In genomic region chr2:241094924-241095420, GRCh38 we compare ENCODE assay signal across 19 cellular contexts. TPM values are rescaled to one million over a fixed set of nuclear protein-coding genes. Genes with fewer than 3 reads are reported as not detected.
DNase-seq lines count a peak whose midpoint lies in the region; ATAC-seq and TF ChIP-seq lines count a peak whose summit lies in the region.
"Had no signal": no experiment of that assay in that cellular context is flagged by ENCODE, and none has a peak within 500 bp of the region (broad histone marks: within the 10 kb centered on the region; RNA-seq: fewer than 3 reads in every experiment).

No MANE protein-coding gene starts in this region.

- peak overlapping the region; percentile 27 for H3K4me3 ChIP-seq in CD8-positive, alpha-beta T cell (ENCODE audit: low read depth, low read length)
- H3K4me3 ChIP-seq in naive thymus-derived CD4-positive, alpha-beta T cell (ENCODE audit: low read length), result peak overlapping the region; percentile 15
- H3K4me3 ChIP-seq: pancreas, Peyer's patch, SK-N-MC had no signal

- no peaks in the 10 kb centered on the region for H3K27me3 ChIP-seq in CD8-positive, alpha-beta T cell (ENCODE audit: insufficient read depth, low read length)
- H3K27me3 ChIP-seq in naive thymus-derived CD4-positive, alpha-beta T cell (ENCODE audit: control insufficient read depth in 2 of 2, insufficient read depth in 2 of 2, low read length in 2 of 2), result no peaks in the 10 kb centered on the region
- H3K27me3 ChIP-seq: pancreas, Peyer's patch had no signal

- TF ChIP-seq CTCF in CD8-positive, alpha-beta T cell (IDR thresholded peaks at IDR 0.05), result no peak

- peaks cover 71% of the 10 kb centered on the region for H3K36me3 ChIP-seq in CD8-positive, alpha-beta T cell (ENCODE audit: insufficient read depth, low read length)
- peaks cover 12 to 81% (median 35%) of the 10 kb centered on the region in 3 experiments for H3K36me3 ChIP-seq in naive thymus-derived CD4-positive, alpha-beta T cell (ENCODE audit: control insufficient read depth in 2 of 3, insufficient read depth in 3 of 3, low read length in 3 of 3)

- no peak for DNase-seq in activated CD4-positive, alpha-beta T cell treated with anti-CD3 and anti-CD28 coated beads, Interleukin-2, amount 10 ng/mL, durations not matched to agents 24 days and 14 days
- no peak for DNase-seq in activated CD4-positive, alpha-beta T cell treated with anti-CD3 and anti-CD28 coated beads for 36 hours
- DNase-seq in CD8-positive, alpha-beta T cell, result no peak
- no peak for DNase-seq in naive thymus-derived CD4-positive, alpha-beta T cell
- DNase-seq in CD1c-positive myeloid dendritic cell (ENCODE audit: extremely low spot score) (no peak), NCI-H82 (lab: John Stamatoyannopoulos, UW) (no peak)
- DNase-seq: 8988T; activated T-cell treated with anti-CD3 and anti-CD28 coated beads, Interleukin-2, amount 50 U/mL, for 48 hours; amniotic stem cell; effector CD8-positive, alpha-beta T cell; left ventricle myocardium superior; NCI-H146; pancreas; substantia nigra; T1000 had no signal

- POLR2A ChIA-PET in activated CD4-positive, alpha-beta T cell treated with anti-CD3 and anti-CD28 coated beads for 36 hours (lab: Charles Lee), result no interaction called here
- POLR2A ChIA-PET in CD8-positive, alpha-beta T cell (lab: Charles Lee), result interaction anchor here (0.6 to 7.3 kb wide), 8 partner anchors 10 to 86 kb away, joined by 3 to 139 read pairs (median 6); partner anchors contain the start of genes PASK and PPP1R7
- POLR2A ChIA-PET in naive thymus-derived CD4-positive, alpha-beta T cell (lab: Charles Lee), result interaction anchor here (0.7 to 7.1 kb wide), 11 partner anchors 8 to 196 kb away, joined by 3 to 145 read pairs (median 4); partner anchors contain the start of genes MTERF4, PASK and PPP1R7

- no peaks in the 10 kb centered on the region for H3K9me3 ChIP-seq in CD8-positive, alpha-beta T cell (ENCODE audit: low read length)
- no peaks in the 10 kb centered on the region for H3K9me3 ChIP-seq in naive thymus-derived CD4-positive, alpha-beta T cell (ENCODE audit: control insufficient read depth in 2 of 3, low read length in 3 of 3)
- H3K9me3 ChIP-seq: pancreas, Peyer's patch had no signal

- peaks cover 29% of the 10 kb centered on the region for H3K4me1 Mint-ChIP-seq in activated CD4-positive, alpha-beta T cell treated with anti-CD3 and anti-CD28 coated beads, Interleukin-2, amount 10 ng/mL, durations not matched to agents 24 days and 14 days
- peaks cover 53% of the 10 kb centered on the region for H3K4me1 Mint-ChIP-seq in activated CD4-positive, alpha-beta T cell treated with anti-CD3 and anti-CD28 coated beads for 36 hours
- H3K4me1 Mint-ChIP-seq in CD8-positive, alpha-beta T cell (ENCODE audit: low read depth), result peaks cover 80% of the 10 kb centered on the region
- H3K4me1 Mint-ChIP-seq in activated T-helper 17 cell treated with anti-CD3 and anti-CD28 coated beads, Interleukin-2, amount 50 U/mL, for 72 hours, result peaks cover 42% of the 10 kb centered on the region
- H3K4me1 Mint-ChIP-seq in naive thymus-derived CD4-positive, alpha-beta T cell, result peaks cover 40 to 85% (median 78%) of the 10 kb centered on the region in 7 donors

- peak overlapping the region; percentile 52 for H3K27ac Mint-ChIP-seq in activated CD4-positive, alpha-beta T cell treated with anti-CD3 and anti-CD28 coated beads, Interleukin-2, amount 10 ng/mL, durations not matched to agents 24 days and 14 days
- H3K27ac Mint-ChIP-seq in activated CD4-positive, alpha-beta T cell treated with anti-CD3 and anti-CD28 coated beads for 36 hours, result no peak overlapping the region
- peak overlapping the region; percentile 95 for H3K27ac Mint-ChIP-seq in CD8-positive, alpha-beta T cell
- H3K27ac Mint-ChIP-seq in activated T-helper 17 cell treated with anti-CD3 and anti-CD28 coated beads, Interleukin-2, amount 50 U/mL, for 72 hours, result peak overlapping the region; percentile 96
- H3K27ac Mint-ChIP-seq in naive thymus-derived CD4-positive, alpha-beta T cell, result peak overlapping the region; percentile 38 to 99 (median 91)

- H3K36me3 Mint-ChIP-seq in activated CD4-positive, alpha-beta T cell treated with anti-CD3 and anti-CD28 coated beads, Interleukin-2, amount 10 ng/mL, durations not matched to agents 24 days and 14 days (ENCODE audit: low read depth), result peaks cover 58% of the 10 kb centered on the region
- peaks cover 64% of the 10 kb centered on the region for H3K36me3 Mint-ChIP-seq in activated CD4-positive, alpha-beta T cell treated with anti-CD3 and anti-CD28 coated beads for 36 hours (ENCODE audit: low read depth)
- H3K36me3 Mint-ChIP-seq in CD8-positive, alpha-beta T cell, result peaks cover 85% of the 10 kb centered on the region
- H3K36me3 Mint-ChIP-seq in activated T-helper 17 cell treated with anti-CD3 and anti-CD28 coated beads, Interleukin-2, amount 50 U/mL, for 72 hours (ENCODE audit: low read depth), result peaks cover 95% of the 10 kb centered on the region
- H3K36me3 Mint-ChIP-seq in naive thymus-derived CD4-positive, alpha-beta T cell, result peaks cover 20 to 80% (median 40%) of the 10 kb centered on the region in 5 donors

- no peak overlapping the region for H3K4me3 Mint-ChIP-seq in activated CD4-positive, alpha-beta T cell treated with anti-CD3 and anti-CD28 coated beads, Interleukin-2, amount 10 ng/mL, durations not matched to agents 24 days and 14 days
- H3K4me3 Mint-ChIP-seq in activated CD4-positive, alpha-beta T cell treated with anti-CD3 and anti-CD28 coated beads for 36 hours, result no peak overlapping the region
- no peak overlapping the region for H3K4me3 Mint-ChIP-seq in CD8-positive, alpha-beta T cell
- H3K4me3 Mint-ChIP-seq in activated T-helper 17 cell treated with anti-CD3 and anti-CD28 coated beads, Interleukin-2, amount 50 U/mL, for 72 hours, result peak overlapping the region; percentile 93
- peak overlapping the region in 6 of 10 donors; percentile 29 to 94 (median 70) for H3K4me3 Mint-ChIP-seq in naive thymus-derived CD4-positive, alpha-beta T cell

- CTCF ChIA-PET in activated CD4-positive, alpha-beta T cell treated with anti-CD3 and anti-CD28 coated beads for 36 hours (lab: Charles Lee), result interaction anchor here (1.0 to 4.7 kb wide), 2 partner anchors 17 to 18 kb away, joined by 6 to 18 read pairs; no protein-coding TSS in a partner anchor
- CTCF ChIA-PET in CD8-positive, alpha-beta T cell (lab: Charles Lee), result interaction anchor here (1.0 to 1.5 kb wide), 2 partner anchors 16 to 181 kb away, joined by 3 to 8 read pairs; no protein-coding TSS in a partner anchor
- CTCF ChIA-PET in naive thymus-derived CD4-positive, alpha-beta T cell (lab: Charles Lee), result interaction anchor here (0.5 to 1.8 kb wide), 5 partner anchors 9 to 416 kb away, joined by 4 to 7 read pairs (median 6); no protein-coding TSS in a partner anchor

- no peaks in the 10 kb centered on the region for H3K27me3 Mint-ChIP-seq in activated CD4-positive, alpha-beta T cell treated with anti-CD3 and anti-CD28 coated beads, Interleukin-2, amount 10 ng/mL, durations not matched to agents 24 days and 14 days
- H3K27me3 Mint-ChIP-seq in activated CD4-positive, alpha-beta T cell treated with anti-CD3 and anti-CD28 coated beads for 36 hours, result no peaks in the 10 kb centered on the region
- no peaks in the 10 kb centered on the region for H3K27me3 Mint-ChIP-seq in CD8-positive, alpha-beta T cell (ENCODE audit: low read depth)
- no peaks in the 10 kb centered on the region for H3K27me3 Mint-ChIP-seq in activated T-helper 17 cell treated with anti-CD3 and anti-CD28 coated beads, Interleukin-2, amount 50 U/mL, for 72 hours
- no peaks in the 10 kb centered on the region for H3K27me3 Mint-ChIP-seq in naive thymus-derived CD4-positive, alpha-beta T cell

- intact Hi-C loops in activated CD4-positive, alpha-beta T cell treated with anti-CD3 and anti-CD28 coated beads, Interleukin-2, amount 10 ng/mL, durations not matched to agents 24 days and 14 days (cut with micrococcal nuclease), result no loop called here
- intact Hi-C loops in activated CD4-positive, alpha-beta T cell treated with anti-CD3 and anti-CD28 coated beads for 36 hours (cut with DNase I, micrococcal nuclease), result no loop called here
- intact Hi-C loops in CD8-positive, alpha-beta T cell (cut with DNase I, micrococcal nuclease), result loop anchor here (1.0 to 2.0 kb wide), 3 partner anchors 8 to 18 kb away; no protein-coding TSS in a partner anchor
- intact Hi-C loops in naive thymus-derived CD4-positive, alpha-beta T cell (cut with micrococcal nuclease), result loop anchor here in 1 of 2 donors (1.0 to 10.0 kb wide), 4 partner anchors 8 to 520 kb away; no protein-coding TSS in a partner anchor

- no peaks in the 10 kb centered on the region for H3K9me3 Mint-ChIP-seq in activated CD4-positive, alpha-beta T cell treated with anti-CD3 and anti-CD28 coated beads, Interleukin-2, amount 10 ng/mL, durations not matched to agents 24 days and 14 days
- no peaks in the 10 kb centered on the region for H3K9me3 Mint-ChIP-seq in activated CD4-positive, alpha-beta T cell treated with anti-CD3 and anti-CD28 coated beads for 36 hours (ENCODE audit: low read depth)
- no peaks in the 10 kb centered on the region for H3K9me3 Mint-ChIP-seq in CD8-positive, alpha-beta T cell
- H3K9me3 Mint-ChIP-seq in activated T-helper 17 cell treated with anti-CD3 and anti-CD28 coated beads, Interleukin-2, amount 50 U/mL, for 72 hours, result peaks cover 5% of the 10 kb centered on the region
- H3K9me3 Mint-ChIP-seq in naive thymus-derived CD4-positive, alpha-beta T cell, result peaks cover 0 to 9% (median 0%) of the 10 kb centered on the region in 11 donors

- H3K27ac ChIP-seq in CD8-positive, alpha-beta T cell (ENCODE audit: low read depth, low read length), result peak overlapping the region; percentile 8
- peak overlapping the region; percentile 32 for H3K27ac ChIP-seq in naive thymus-derived CD4-positive, alpha-beta T cell (ENCODE audit: low read depth, low read length)
- H3K27ac ChIP-seq: pancreas, Peyer's patch, SK-N-MC had no signal

- ATAC-seq in activated CD4-positive, alpha-beta T cell treated with anti-CD3 and anti-CD28 coated beads for 36 hours, result no peak
- no peak for ATAC-seq in CD8-positive, alpha-beta T cell
- no peak for ATAC-seq in activated T-helper 17 cell treated with anti-CD3 and anti-CD28 coated beads, Interleukin-2, amount 50 U/mL, for 72 hours (replicated peaks)
- ATAC-seq in naive thymus-derived CD4-positive, alpha-beta T cell, result no peak
- no peak for ATAC-seq in HG02840 (IDR thresholded peaks at IDR 0.05; ENCODE audit: low FRiP score, unreplicated experiment)
- ATAC-seq: left ventricle myocardium superior, pancreas had no signal

- peaks cover 56% of the 10 kb centered on the region for H3K4me1 ChIP-seq in CD8-positive, alpha-beta T cell (ENCODE audit: insufficient read depth, low read length)
- peaks cover 28 to 49% of the 10 kb centered on the region in 2 donors for H3K4me1 ChIP-seq in naive thymus-derived CD4-positive, alpha-beta T cell (ENCODE audit: control insufficient read depth in 2 of 2, insufficient read depth in 2 of 2, low read length in 2 of 2)
- H3K4me1 ChIP-seq: pancreas, Peyer's patch had no signal

RNA-seq across cellular contexts. Expression of gene MTERF4, which starts 7.1 kb away (rescaled TPM):
- total RNA-seq in activated CD4-positive, alpha-beta T cell treated with anti-CD3 and anti-CD28 coated beads, Interleukin-2, amount 10 ng/mL, durations not matched to agents 24 days and 14 days, result 39.3 and 43.9 TPM in 2 replicates
- total RNA-seq in activated CD4-positive, alpha-beta T cell treated with anti-CD3 and anti-CD28 coated beads for 36 hours, result 10 to 100 TPM; 34.4 to 34.5 TPM
- 100 to 1,000 TPM in 1 of 2 experiments, 10 to 100 TPM in 1; 100.0 to 102 TPM for total RNA-seq in CD8-positive, alpha-beta T cell
- total RNA-seq in activated T-helper 17 cell treated with anti-CD3 and anti-CD28 coated beads, Interleukin-2, amount 50 U/mL, for 72 hours, result 10 to 100 TPM; 36.4 to 86.5 TPM
- total RNA-seq in naive thymus-derived CD4-positive, alpha-beta T cell, result 100 to 1,000 TPM in 2 of 5 experiments, 10 to 100 TPM in 3; 45.3 to 214 (median 91.8) TPM
- 10 to 100 TPM; 73.1 to 82.3 TPM for polyA plus RNA-seq in naive thymus-derived CD4-positive, alpha-beta T cell

RNA-seq across cellular contexts. Expression of gene PASK, which starts 54.3 kb away (rescaled TPM):
- total RNA-seq in activated CD4-positive, alpha-beta T cell treated with anti-CD3 and anti-CD28 coated beads, Interleukin-2, amount 10 ng/mL, durations not matched to agents 24 days and 14 days, result 87.5 and 92.0 TPM in 2 replicates
- 10 to 100 TPM; 62.9 to 88.1 TPM for total RNA-seq in activated CD4-positive, alpha-beta T cell treated with anti-CD3 and anti-CD28 coated beads for 36 hours
- 100 to 1,000 TPM; 306 to 329 TPM for total RNA-seq in CD8-positive, alpha-beta T cell
- total RNA-seq in activated T-helper 17 cell treated with anti-CD3 and anti-CD28 coated beads, Interleukin-2, amount 50 U/mL, for 72 hours, result 10 to 100 TPM; 71.0 to 73.6 TPM
- total RNA-seq in naive thymus-derived CD4-positive, alpha-beta T cell, result 100 to 1,000 TPM in 3 of 5 experiments, 10 to 100 TPM in 2; 72.0 to 160 (median 127) TPM
- polyA plus RNA-seq in naive thymus-derived CD4-positive, alpha-beta T cell, result 10 to 100 TPM; 15.0 to 25.3 TPM

RNA-seq across cellular contexts. Expression of gene PPP1R7, which starts 55.3 kb away (rescaled TPM):
- 111 and 113 TPM in 2 replicates for total RNA-seq in activated CD4-positive, alpha-beta T cell treated with anti-CD3 and anti-CD28 coated beads, Interleukin-2, amount 10 ng/mL, durations not matched to agents 24 days and 14 days
- total RNA-seq in activated CD4-positive, alpha-beta T cell treated with anti-CD3 and anti-CD28 coated beads for 36 hours, result 100 to 1,000 TPM; 104 to 129 TPM
- total RNA-seq in CD8-positive, alpha-beta T cell, result 10 to 100 TPM; 47.5 to 50.9 TPM
- 10 to 100 TPM; 81.9 to 86.4 TPM for total RNA-seq in activated T-helper 17 cell treated with anti-CD3 and anti-CD28 coated beads, Interleukin-2, amount 50 U/mL, for 72 hours
- total RNA-seq in naive thymus-derived CD4-positive, alpha-beta T cell, result 100 to 1,000 TPM in 1 of 5 experiments, 10 to 100 TPM in 4; 39.2 to 105 (median 55.3) TPM
- 100 to 1,000 TPM; 110 to 122 TPM for polyA plus RNA-seq in naive thymus-derived CD4-positive, alpha-beta T cell

Comparison
In these comparisons a context has a peak if more than half of its experiments do, and no peak if none do; other contexts are left out.
1. H3K4me3 Mint-ChIP-seq: peak in activated T-helper 17 cell treated with anti-CD3 and anti-CD28 coated beads, Interleukin-2, amount 50 U/mL, for 72 hours (single experiment) and naive thymus-derived CD4-positive, alpha-beta T cell (6 of 10); none in activated CD4-positive, alpha-beta T cell treated with anti-CD3 and anti-CD28 coated beads, Interleukin-2, amount 10 ng/mL, durations not matched to agents 24 days and 14 days (single experiment), activated CD4-positive, alpha-beta T cell treated with anti-CD3 and anti-CD28 coated beads for 36 hours (single experiment) and CD8-positive, alpha-beta T cell (single experiment).
2. intact Hi-C loops: an anchor here in CD8-positive, alpha-beta T cell (1.0 to 2.0 kb wide); none called in activated CD4-positive, alpha-beta T cell treated with anti-CD3 and anti-CD28 coated beads, Interleukin-2, amount 10 ng/mL, durations not matched to agents 24 days and 14 days and activated CD4-positive, alpha-beta T cell treated with anti-CD3 and anti-CD28 coated beads for 36 hours.